In genomic region chr1:201694615-201695335, GRCh38 we compare ENCODE assay signal across 24 cellular contexts.
DNase-seq lines count a peak whose midpoint lies in the region; TF ChIP-seq lines count a peak whose summit lies in the region.
"Had no signal": no experiment of that assay in that cellular context is flagged by ENCODE, and none has a peak within 500 bp of the region (broad histone marks: within the 10 kb centered on the region; RNA-seq: fewer than 3 reads in every experiment).

No MANE protein-coding gene starts in this region.

- no peak overlapping the region for H3K4me2 ChIP-seq in H9 (ENCODE audit: insufficient read depth, insufficient read length, low read length)

- no peaks in the 10 kb centered on the region for H4K20me1 ChIP-seq in H9 (ENCODE audit: control insufficient read depth, insufficient read depth, insufficient read length)

- peak overlapping the region in 1 of 2 experiments; percentile 43; a peak in 1 of 5 replicates for H3K4me3 Mint-ChIP-seq in H9
- H3K4me3 Mint-ChIP-seq in nephron = no peak overlapping the region
- H3K4me3 Mint-ChIP-seq: activated naive CD4-positive, alpha-beta T cell treated with anti-CD3 and anti-CD28 coated beads for 36 hours; activated T-cell treated with anti-CD3 and anti-CD28 coated beads, Interleukin-2, amount 50 U/mL, for 72 hours; CD4-positive, alpha-beta T cell had no signal

- H3K9me3 Mint-ChIP-seq in H9 (no peaks in the 10 kb centered on the region; a peak in 2 of 5 replicates), nephron (peaks cover 2% of the 10 kb centered on the region)
- H3K9me3 Mint-ChIP-seq: CD4-positive, alpha-beta T cell had no signal

- H3K27ac Mint-ChIP-seq in H9 (peak overlapping the region; percentile 36 to 58 (median 44); a peak in 2 of 7 replicates), nephron (peak overlapping the region; percentile 23 to 92 (median 76))
- H3K27ac Mint-ChIP-seq: activated naive CD4-positive, alpha-beta T cell treated with anti-CD3 and anti-CD28 coated beads for 36 hours; activated T-cell treated with anti-CD3 and anti-CD28 coated beads, Interleukin-2, amount 50 U/mL, for 72 hours; CD4-positive, alpha-beta T cell had no signal

- H3K27ac ChIP-seq in ACC112 (ENCODE audit: low read depth, low read length) (peak overlapping the region; percentile 77), H9 (ENCODE audit: insufficient read length, low read depth, low read length) (no peak overlapping the region), dorsolateral prefrontal cortex (peak overlapping the region in 54 of 59 donors; percentile 3 to 88 (median 68))
- H3K27ac ChIP-seq: lower lobe of right lung, pancreas had no signal

- intact Hi-C loops in dorsolateral prefrontal cortex (cut with DNase I) = loop anchor here in 1 of 2 donors (5.0 kb wide), 1 partner anchor 42 kb away; no protein-coding TSS in a partner anchor

- H3K14ac ChIP-seq in H9 (ENCODE audit: insufficient read depth, low read length) = no peak overlapping the region

- H3K4me1 ChIP-seq in ACC112 (ENCODE audit: control insufficient read depth, insufficient read depth, low read length, unreplicated experiment) = peaks cover 51% of the 10 kb centered on the region
- peaks cover 5% of the 10 kb centered on the region; the same call in 1 of the 2 replicates for H3K4me1 ChIP-seq in H9 (ENCODE audit: insufficient read depth, low read length)
- H3K4me1 ChIP-seq: lower lobe of right lung, pancreas had no signal

- H2AFZ ChIP-seq in ACC112 (ENCODE audit: low read length, unreplicated experiment) (no peak overlapping the region), H9 (ENCODE audit: low read length) (no peak overlapping the region)

- H3K36me3 ChIP-seq in ACC112 (ENCODE audit: insufficient read depth, low read length) = 0 out of 2 replicates have a peak, but pooled peaks cover 3% of the 10 kb centered on the region
- H3K36me3 ChIP-seq: lower lobe of right lung, pancreas, sigmoid colon, suprapubic skin, vagina had no signal

- H4K5ac ChIP-seq in H9 (ENCODE audit: insufficient read length, low read depth, low read length) = no peak overlapping the region

- TF ChIP-seq CTCF in H9 (conservative IDR thresholded peaks at IDR 0.05) (no peak), dorsolateral prefrontal cortex (IDR thresholded peaks at IDR 0.05 in 54 of 56, conservative IDR thresholded peaks at IDR 0.05 in 2 of 56; ENCODE audit: low read depth in 1 of 56, partially characterized antibody in 56 of 56) (no peak), nephron (IDR thresholded peaks at IDR 0.05; ENCODE audit: unreplicated experiment in 3 of 3) (no peak), foreskin fibroblast (IDR thresholded peaks at IDR 0.05; ENCODE audit: low read depth, low read length) (no peak)

- H3K27me3 ChIP-seq in ACC112 (ENCODE audit: insufficient read depth, low read length) = no peaks in the 10 kb centered on the region
- H3K27me3 ChIP-seq in H9 (ENCODE audit: insufficient read depth, low read length) = no peaks in the 10 kb centered on the region
- no peaks in the 10 kb centered on the region for H3K27me3 ChIP-seq in dorsolateral prefrontal cortex
- H3K27me3 ChIP-seq: pancreas, sigmoid colon, suprapubic skin, vagina had no signal

- no peak overlapping the region for H2BK20ac ChIP-seq in H9 (ENCODE audit: low read depth, low read length, poor library complexity, severe bottlenecking)

- no peak for DNase-seq in H9
- DNase-seq in dorsolateral prefrontal cortex = peak in 3 of 10 donors; percentile 62 to 73 (median 66)
- no peak for DNase-seq in stimulated activated CD4-positive, alpha-beta T cell treated with anti-CD3 and anti-CD28 coated beads, Interleukin-4, amount 100 ng/mL, for 4 hours
- no peak for DNase-seq in stimulated activated CD4-positive, alpha-beta T cell treated with anti-CD3 and anti-CD28 coated beads, Interleukin-4, amount 100 ng/mL, for 1 hour
- DNase-seq in SW480 (ENCODE audit: low spot score) = no peak
- DNase-seq in foreskin fibroblast = no peak
- DNase-seq: activated CD4-positive, alpha-beta T cell treated with anti-CD3 and anti-CD28 coated beads for 48 hours; activated naive CD4-positive, alpha-beta T cell treated with anti-CD3 and anti-CD28 coated beads for 36 hours; activated T-cell treated with anti-CD3 and anti-CD28 coated beads, Interleukin-2, amount 50 U/mL, for 72 hours; CD4-positive, alpha-beta T cell; DMS 273 treated with DMSO at 0.1 percent for 48 hours; erythroblast; Kasumi-1; lower lobe of right lung; NCI-H1048; NCI-H187 treated with DMSO at 0.1 percent for 48 hours; PC-3; SIG-M5; sigmoid colon had no signal

- H3K23ac ChIP-seq in H9 (ENCODE audit: insufficient read length, low read depth, low read length) = no peak overlapping the region

- no peak overlapping the region for H3K4ac ChIP-seq in H9 (ENCODE audit: low read depth, low read length)

- H3K36me3 Mint-ChIP-seq in H9 (ENCODE audit: insufficient read depth in 1 of 3, low read depth in 3 of 3) = peaks cover 0 to 4% (median 0%) of the 10 kb centered on the region in 3 experiments; a peak in 3 of 7 replicates
- H3K36me3 Mint-ChIP-seq in nephron (ENCODE audit: low read depth) = no peaks in the 10 kb centered on the region

- H2BK12ac ChIP-seq in H9 (ENCODE audit: insufficient read length, low read depth, low read length) = no peak overlapping the region

- H2BK120ac ChIP-seq in H9 (ENCODE audit: low read depth, low read length, poor library complexity, severe bottlenecking) = no peak overlapping the region

- H2BK15ac ChIP-seq in H9 (ENCODE audit: low read depth, low read length) = no peak overlapping the region

- H3K4me3 ChIP-seq in ACC112 (ENCODE audit: low read depth, low read length) (no peak overlapping the region), dorsolateral prefrontal cortex (no peak overlapping the region), foreskin fibroblast (ENCODE audit: low read depth in 1 of 2, low read length in 2 of 2) (no peak overlapping the region)
- H3K4me3 ChIP-seq: lower lobe of right lung, pancreas, sigmoid colon, suprapubic skin, vagina had no signal

- H2BK5ac ChIP-seq in H9 (ENCODE audit: insufficient read length, low read length) = no peak overlapping the region

- H4K8ac ChIP-seq in H9 (replicated peaks; ENCODE audit: insufficient read length, low read depth, low read length) = no peak overlapping the region

- peaks cover 75% of the 10 kb centered on the region for H3K79me2 ChIP-seq in ACC112 (ENCODE audit: control insufficient read depth, insufficient read depth, low read length, unreplicated experiment)
- H3K79me2 ChIP-seq in H9 (ENCODE audit: insufficient read depth, low read length) = no peaks in the 10 kb centered on the region

- WGBS in H9 (ENCODE audit: extremely low coverage, insufficient read length, low lambda C conversion rate) = no CpG with 5 or more reads among the region's 12 CpGs

- H3K4me1 Mint-ChIP-seq in H9 = peaks cover 3 to 17% of the 10 kb centered on the region in 2 experiments; a peak in 2 of 4 replicates
- peaks cover 10% of the 10 kb centered on the region for H3K4me1 Mint-ChIP-seq in nephron

- H3K27me3 Mint-ChIP-seq in H9 (ENCODE audit: low read depth) (peaks cover 3% of the 10 kb centered on the region), nephron (ENCODE audit: low read depth) (peaks cover 6% of the 10 kb centered on the region)
- H3K27me3 Mint-ChIP-seq: CD4-positive, alpha-beta T cell had no signal

- H3K56ac ChIP-seq in H9 (ENCODE audit: insufficient read length, low read depth, low read length) = no peak overlapping the region

- no peaks in the 10 kb centered on the region for H3K9me3 ChIP-seq in H9 (ENCODE audit: control insufficient read depth, low read depth, low read length)
- H3K9me3 ChIP-seq: lower lobe of right lung, pancreas, sigmoid colon, suprapubic skin, vagina had no signal

- no peaks in the 10 kb centered on the region for H3K23me2 ChIP-seq in H9 (ENCODE audit: insufficient read length, low read depth, low read length, poor library complexity, severe bottlenecking)

- H4K91ac ChIP-seq in H9 (ENCODE audit: insufficient read length, low read depth, low read length) = no peak overlapping the region

- no peaks in the 10 kb centered on the region for H3K79me1 ChIP-seq in H9 (ENCODE audit: insufficient read depth, low read depth, low read length, poor library complexity, severe bottlenecking)

- no peak overlapping the region for H3K9ac ChIP-seq in H9 (ENCODE audit: extremely low read depth, insufficient read length, low read length)

- H3T11ph ChIP-seq in H9 (ENCODE audit: low read length) = no peak overlapping the region

- no peak overlapping the region for H3K18ac ChIP-seq in H9 (ENCODE audit: insufficient read length, low read depth, low read length)

- H2AK5ac ChIP-seq in H9 (ENCODE audit: insufficient read length, low read length) = no peak overlapping the region
